ENCODE assay signal across 21 cellular contexts in genomic region chr17:29977836-29978235, GRCh38. TPM values are rescaled to one million over a fixed set of nuclear protein-coding genes. Genes with fewer than 3 reads are reported as not detected.
DNase-seq lines count a peak whose midpoint lies in the region; TF ChIP-seq lines count a peak whose summit lies in the region.
"Had no signal": no experiment of that assay in that cellular context is flagged by ENCODE, and none has a peak within 500 bp of the region (broad histone marks: within the 10 kb centered on the region; RNA-seq: fewer than 3 reads in every experiment).

No MANE protein-coding gene starts in this region.

- no peak overlapping the region for H3K9ac ChIP-seq in neural progenitor cell

- H3K9me3 ChIP-seq in neural progenitor cell (ENCODE audit: low read depth), result no peaks in the 10 kb centered on the region
- H3K9me3 ChIP-seq: adrenal gland, colonic mucosa, right lobe of liver, SJCRH30, upper lobe of right lung had no signal

- H3K4me3 ChIP-seq in skeletal muscle cell (ENCODE audit: low read depth, low read length) (no peak overlapping the region), neural progenitor cell (no peak overlapping the region)
- H3K4me3 ChIP-seq: adrenal gland, colonic mucosa, right lobe of liver, SJCRH30, upper lobe of right lung had no signal

- no peak for TF ChIP-seq CTCF in neural progenitor cell (IDR thresholded peaks at IDR 0.05)

- no peaks in the 10 kb centered on the region for H3K36me3 Mint-ChIP-seq in neural progenitor cell
- H3K36me3 Mint-ChIP-seq: natural killer cell treated with Interleukin-12 subunit alpha and Interleukin-12 subunit beta and Interleukin-15 and Interleukin-18, amount 100 ng/mL, for 72 hours had no signal

- H3K79me2 ChIP-seq in neural progenitor cell (ENCODE audit: low read depth), result no peaks in the 10 kb centered on the region

- no peaks in the 10 kb centered on the region for H3K27me3 ChIP-seq in neural progenitor cell
- H3K27me3 ChIP-seq: adrenal gland, colonic mucosa, right lobe of liver, SJCRH30, upper lobe of right lung had no signal

- H3K36me3 ChIP-seq in neural progenitor cell, result no peaks in the 10 kb centered on the region
- H3K36me3 ChIP-seq: adrenal gland, colonic mucosa, right lobe of liver, SJCRH30, upper lobe of right lung had no signal

- no peak overlapping the region for H3K27ac ChIP-seq in neural progenitor cell
- H3K27ac ChIP-seq: adrenal gland, colonic mucosa, right lobe of liver, SJCRH30, upper lobe of right lung had no signal

- H2AFZ ChIP-seq in neural progenitor cell (replicated peaks), result no peak overlapping the region

- peak; percentile 42 for DNase-seq in NCI-H146 (lab: John Stamatoyannopoulos, UW)
- DNase-seq in NCI-H146 treated with DMSO at 0.1 percent for 48 hours (lab: John Stamatoyannopoulos, UW; ENCODE audit: unreplicated experiment), result no peak
- peak; percentile 90 for DNase-seq in NCI-H2171 treated with DMSO at 0.1 percent for 48 hours (lab: John Stamatoyannopoulos, UW)
- peak; percentile 88 for DNase-seq in fibroblast of gingiva (ENCODE audit: low read depth)
- DNase-seq in skeletal muscle cell (ENCODE audit: low read depth), result peak; percentile 31
- no peak for DNase-seq in occipital lobe (lab: John Stamatoyannopoulos, UW)
- DNase-seq in OCI-M1 (lab: John Stamatoyannopoulos, UW), result no peak
- DNase-seq in neural progenitor cell (ENCODE audit: low spot score), result no peak
- DNase-seq: 8988T; activated CD4-positive, alpha-beta T cell treated with anti-CD3 and anti-CD28 coated beads, Interleukin-2, amount 10 ng/mL, durations not matched to agents 24 days and 14 days; activated T-cell treated with anti-CD3 and anti-CD28 coated beads, Interleukin-2, amount 50 U/mL, for 72 hours; adrenal gland; colonic mucosa; Kasumi-1; NCI-H2107; right lobe of liver; stimulated activated CD4-positive, alpha-beta T cell treated with anti-CD3 and anti-CD28 coated beads, Interleukin-4, amount 100 ng/mL, for 4 hours; T1000; upper lobe of right lung had no signal

- no peaks in the 10 kb centered on the region for H3K4me1 Mint-ChIP-seq in neural progenitor cell
- H3K4me1 Mint-ChIP-seq: activated CD4-positive, alpha-beta T cell treated with anti-CD3 and anti-CD28 coated beads, Interleukin-2, amount 10 ng/mL, durations not matched to agents 24 days and 14 days had no signal

- no peak overlapping the region for H3K4me2 ChIP-seq in neural progenitor cell

- no peaks in the 10 kb centered on the region for H3K27me3 Mint-ChIP-seq in neural progenitor cell (ENCODE audit: insufficient read depth, low read depth)

- no peaks in the 10 kb centered on the region for H4K20me1 ChIP-seq in neural progenitor cell (ENCODE audit: low read depth)

- H3K27ac Mint-ChIP-seq in neural progenitor cell, result no peak overlapping the region
- H3K27ac Mint-ChIP-seq: activated CD4-positive, alpha-beta T cell treated with anti-CD3 and anti-CD28 coated beads, Interleukin-2, amount 10 ng/mL, durations not matched to agents 24 days and 14 days; activated T-cell treated with anti-CD3 and anti-CD28 coated beads, Interleukin-2, amount 50 U/mL, for 72 hours; natural killer cell treated with Interleukin-12 subunit alpha and Interleukin-12 subunit beta and Interleukin-15 and Interleukin-18, amount 100 ng/mL, for 72 hours had no signal

- no peaks in the 10 kb centered on the region for H3K9me3 Mint-ChIP-seq in neural progenitor cell
- H3K9me3 Mint-ChIP-seq: activated CD4-positive, alpha-beta T cell treated with anti-CD3 and anti-CD28 coated beads, Interleukin-2, amount 10 ng/mL, durations not matched to agents 24 days and 14 days; activated T-cell treated with anti-CD3 and anti-CD28 coated beads, Interleukin-2, amount 50 U/mL, for 72 hours; natural killer cell treated with Interleukin-12 subunit alpha and Interleukin-12 subunit beta and Interleukin-15 and Interleukin-18, amount 100 ng/mL, for 72 hours had no signal

- no peak overlapping the region for H3K4me3 Mint-ChIP-seq in neural progenitor cell
- H3K4me3 Mint-ChIP-seq: activated CD4-positive, alpha-beta T cell treated with anti-CD3 and anti-CD28 coated beads, Interleukin-2, amount 10 ng/mL, durations not matched to agents 24 days and 14 days; activated T-cell treated with anti-CD3 and anti-CD28 coated beads, Interleukin-2, amount 50 U/mL, for 72 hours; natural killer cell treated with Interleukin-12 subunit alpha and Interleukin-12 subunit beta and Interleukin-15 and Interleukin-18, amount 100 ng/mL, for 72 hours had no signal

- no peaks in the 10 kb centered on the region for H3K4me1 ChIP-seq in neural progenitor cell
- H3K4me1 ChIP-seq: adrenal gland, colonic mucosa, right lobe of liver, upper lobe of right lung had no signal

- H3F3A ChIP-seq in neural progenitor cell (ENCODE audit: low read depth), result no peaks in the 10 kb centered on the region

RNA-seq across cellular contexts. Expression of gene EFCAB5, which starts 36.4 kb away (rescaled TPM):
- 2.2 TPM for total RNA-seq in occipital lobe
- 0.09 and 0.71 TPM in 2 replicates for total RNA-seq in neural progenitor cell (ENCODE audit: low replicate concordance)
- total RNA-seq: SJCRH30 had no signal

RNA-seq across cellular contexts. Expression of gene SSH2, which starts 47.8 kb away (rescaled TPM):
- total RNA-seq in occipital lobe (19.8 TPM), neural progenitor cell (ENCODE audit: low replicate concordance) (12.2 and 13.2 TPM in 2 replicates)

Comparison
In these comparisons a context has a peak if more than half of its experiments do, and no peak if none do; other contexts are left out.
1. DNase-seq: peak in NCI-H146 (single experiment), NCI-H2171 treated with DMSO at 0.1 percent for 48 hours (single experiment), fibroblast of gingiva (single experiment) and skeletal muscle cell (single experiment); none in NCI-H146 treated with DMSO at 0.1 percent for 48 hours (single experiment), occipital lobe (single experiment), OCI-M1 (single experiment) and neural progenitor cell (single experiment).